In the genomic region with DNA sequence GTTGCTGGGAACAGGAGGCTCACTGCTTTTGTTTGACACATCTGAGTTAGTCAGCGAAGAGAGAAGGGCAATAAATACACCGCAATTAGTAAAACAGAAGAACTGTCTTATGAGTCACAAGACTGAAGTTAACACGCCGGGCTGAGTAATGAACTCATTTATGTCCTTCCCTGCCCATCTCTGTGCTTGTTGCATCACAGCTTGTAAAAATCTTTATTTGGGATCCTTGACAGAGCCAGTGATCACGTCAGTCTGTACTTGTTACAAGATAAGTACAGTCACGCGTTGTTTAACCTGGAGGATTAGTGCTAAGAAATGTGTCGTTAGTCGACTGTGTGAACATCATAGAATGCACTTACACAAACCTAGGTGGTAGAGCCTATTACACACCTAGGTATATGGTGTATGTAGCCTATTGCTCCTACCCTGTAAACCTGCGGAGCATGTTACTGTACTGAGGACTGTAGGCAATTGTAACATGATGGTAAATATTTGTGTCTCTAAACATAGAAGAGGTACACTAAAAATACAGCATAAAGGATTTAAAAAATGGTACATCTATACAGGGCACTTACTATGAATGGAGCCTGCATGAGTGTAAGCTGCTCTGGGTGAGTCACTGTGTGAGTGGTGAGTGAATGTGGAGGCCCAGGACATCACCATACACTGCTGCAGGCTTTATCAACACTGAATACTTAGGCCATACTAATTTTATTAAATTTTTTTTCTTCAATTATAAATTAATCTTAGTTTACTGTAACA, we compare ENCODE assay signal across 1 cellular context.
TF ChIP-seq lines count a peak whose summit lies in the region.

No MANE protein-coding gene starts in this region.

TF ChIP-seq in HEK293, 187 proteins besides CTCF, POLR2A, EP300 and RAD21 (continued from another document and continues in another):
- TF ChIP-seq, protein P1, sequence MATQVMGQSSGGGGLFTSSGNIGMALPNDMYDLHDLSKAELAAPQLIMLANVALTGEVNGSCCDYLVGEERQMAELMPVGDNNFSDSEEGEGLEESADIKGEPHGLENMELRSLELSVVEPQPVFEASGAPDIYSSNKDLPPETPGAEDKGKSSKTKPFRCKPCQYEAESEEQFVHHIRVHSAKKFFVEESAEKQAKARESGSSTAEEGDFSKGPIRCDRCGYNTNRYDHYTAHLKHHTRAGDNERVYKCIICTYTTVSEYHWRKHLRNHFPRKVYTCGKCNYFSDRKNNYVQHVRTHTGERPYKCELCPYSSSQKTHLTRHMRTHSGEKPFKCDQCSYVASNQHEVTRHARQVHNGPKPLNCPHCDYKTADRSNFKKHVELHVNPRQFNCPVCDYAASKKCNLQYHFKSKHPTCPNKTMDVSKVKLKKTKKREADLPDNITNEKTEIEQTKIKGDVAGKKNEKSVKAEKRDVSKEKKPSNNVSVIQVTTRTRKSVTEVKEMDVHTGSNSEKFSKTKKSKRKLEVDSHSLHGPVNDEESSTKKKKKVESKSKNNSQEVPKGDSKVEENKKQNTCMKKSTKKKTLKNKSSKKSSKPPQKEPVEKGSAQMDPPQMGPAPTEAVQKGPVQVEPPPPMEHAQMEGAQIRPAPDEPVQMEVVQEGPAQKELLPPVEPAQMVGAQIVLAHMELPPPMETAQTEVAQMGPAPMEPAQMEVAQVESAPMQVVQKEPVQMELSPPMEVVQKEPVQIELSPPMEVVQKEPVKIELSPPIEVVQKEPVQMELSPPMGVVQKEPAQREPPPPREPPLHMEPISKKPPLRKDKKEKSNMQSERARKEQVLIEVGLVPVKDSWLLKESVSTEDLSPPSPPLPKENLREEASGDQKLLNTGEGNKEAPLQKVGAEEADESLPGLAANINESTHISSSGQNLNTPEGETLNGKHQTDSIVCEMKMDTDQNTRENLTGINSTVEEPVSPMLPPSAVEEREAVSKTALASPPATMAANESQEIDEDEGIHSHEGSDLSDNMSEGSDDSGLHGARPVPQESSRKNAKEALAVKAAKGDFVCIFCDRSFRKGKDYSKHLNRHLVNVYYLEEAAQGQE (tag by site-specific recombination; IDR thresholded peaks at IDR 0.05): no peak
- TF ChIP-seq ZNF521 (tag by site-specific recombination; IDR thresholded peaks at IDR 0.05) (no peak), ZNF514 (tag by site-specific recombination; IDR thresholded peaks at IDR 0.05) (no peak), ZSCAN30 (tag by site-specific recombination; IDR thresholded peaks at IDR 0.05) (peak; percentile 74; the same call in 1 of the 2 replicates), BCL11B (tag by site-specific recombination; IDR thresholded peaks at IDR 0.05; ENCODE audit: low read depth) (peak; percentile 85), SALL2 (tag by site-specific recombination; IDR thresholded peaks at IDR 0.05; ENCODE audit: borderline replicate concordance) (no peak), ZNF350 (tag by site-specific recombination; IDR thresholded peaks at IDR 0.05) (no peak), ZNF560 (tag by site-specific recombination; IDR thresholded peaks at IDR 0.05; ENCODE audit: borderline replicate concordance) (no peak), ZNF169 (tag by site-specific recombination; IDR thresholded peaks at IDR 0.05) (no peak), ZNF433 (tag by site-specific recombination; IDR thresholded peaks at IDR 0.05; ENCODE audit: low read depth) (no peak), ZFHX2 (tag by site-specific recombination; conservative IDR thresholded peaks at IDR 0.05) (no peak), ZNF549 (tag by site-specific recombination; IDR thresholded peaks at IDR 0.05) (no peak), ZFP69B (tag by site-specific recombination; IDR thresholded peaks at IDR 0.05) (peak; percentile 85), WT1 (tag by site-specific recombination; IDR thresholded peaks at IDR 0.05) (peak; percentile 91), HOXC10 (CRISPR knock-in tag; IDR thresholded peaks at IDR 0.05) (no peak), SP2 (tag by site-specific recombination; IDR thresholded peaks at IDR 0.05) (no peak; the same call in 1 of the 2 replicates), ZNF473 (tag by site-specific recombination; IDR thresholded peaks at IDR 0.05) (no peak), ZNF544 (tag by site-specific recombination; IDR thresholded peaks at IDR 0.05) (no peak), ZNF341 (tag by site-specific recombination; IDR thresholded peaks at IDR 0.05; ENCODE audit: low read depth) (no peak), ZNF354C (tag by site-specific recombination; IDR thresholded peaks at IDR 0.05; ENCODE audit: borderline replicate concordance, low read depth) (0 out of 2 replicates have a peak, but pooled peaks have one; percentile 64), TCF7L2 (IDR thresholded peaks at IDR 0.05; ENCODE audit: borderline replicate concordance, low read depth, low read length) (no peak), ZNF175 (tag by site-specific recombination; IDR thresholded peaks at IDR 0.05) (no peak), ZNF221 (tag by site-specific recombination; IDR thresholded peaks at IDR 0.05; ENCODE audit: borderline replicate concordance) (no peak), SCRT2 (tag by site-specific recombination; IDR thresholded peaks at IDR 0.05) (peak; percentile 97), OSR2 (tag by site-specific recombination; IDR thresholded peaks at IDR 0.05) (peak; percentile 95), ZNF623 (tag by site-specific recombination; IDR thresholded peaks at IDR 0.05) (no peak), ZBTB48 (tag by site-specific recombination; IDR thresholded peaks at IDR 0.05) (no peak), ZBTB20 (tag by site-specific recombination; IDR thresholded peaks at IDR 0.05) (no peak), GLIS2 (tag by site-specific recombination; IDR thresholded peaks at IDR 0.05) (no peak), ZNF155 (tag by site-specific recombination; IDR thresholded peaks at IDR 0.05) (0 out of 2 replicates have a peak, but pooled peaks have one; percentile 30), SP7 (tag by site-specific recombination; IDR thresholded peaks at IDR 0.05) (peak; percentile 99), HOXD13 (CRISPR knock-in tag; IDR thresholded peaks at IDR 0.05; ENCODE audit: borderline replicate concordance) (peak; percentile 76; the same call in 1 of the 2 replicates)
- TF ChIP-seq, protein P2, sequence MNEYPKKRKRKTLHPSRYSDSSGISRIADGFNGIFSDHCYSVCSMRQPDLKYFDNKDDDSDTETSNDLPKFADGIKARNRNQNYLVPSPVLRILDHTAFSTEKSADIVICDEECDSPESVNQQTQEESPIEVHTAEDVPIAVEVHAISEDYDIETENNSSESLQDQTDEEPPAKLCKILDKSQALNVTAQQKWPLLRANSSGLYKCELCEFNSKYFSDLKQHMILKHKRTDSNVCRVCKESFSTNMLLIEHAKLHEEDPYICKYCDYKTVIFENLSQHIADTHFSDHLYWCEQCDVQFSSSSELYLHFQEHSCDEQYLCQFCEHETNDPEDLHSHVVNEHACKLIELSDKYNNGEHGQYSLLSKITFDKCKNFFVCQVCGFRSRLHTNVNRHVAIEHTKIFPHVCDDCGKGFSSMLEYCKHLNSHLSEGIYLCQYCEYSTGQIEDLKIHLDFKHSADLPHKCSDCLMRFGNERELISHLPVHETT (tag by site-specific recombination; IDR thresholded peaks at IDR 0.05): peak; percentile 99
- TF ChIP-seq, protein P3, sequence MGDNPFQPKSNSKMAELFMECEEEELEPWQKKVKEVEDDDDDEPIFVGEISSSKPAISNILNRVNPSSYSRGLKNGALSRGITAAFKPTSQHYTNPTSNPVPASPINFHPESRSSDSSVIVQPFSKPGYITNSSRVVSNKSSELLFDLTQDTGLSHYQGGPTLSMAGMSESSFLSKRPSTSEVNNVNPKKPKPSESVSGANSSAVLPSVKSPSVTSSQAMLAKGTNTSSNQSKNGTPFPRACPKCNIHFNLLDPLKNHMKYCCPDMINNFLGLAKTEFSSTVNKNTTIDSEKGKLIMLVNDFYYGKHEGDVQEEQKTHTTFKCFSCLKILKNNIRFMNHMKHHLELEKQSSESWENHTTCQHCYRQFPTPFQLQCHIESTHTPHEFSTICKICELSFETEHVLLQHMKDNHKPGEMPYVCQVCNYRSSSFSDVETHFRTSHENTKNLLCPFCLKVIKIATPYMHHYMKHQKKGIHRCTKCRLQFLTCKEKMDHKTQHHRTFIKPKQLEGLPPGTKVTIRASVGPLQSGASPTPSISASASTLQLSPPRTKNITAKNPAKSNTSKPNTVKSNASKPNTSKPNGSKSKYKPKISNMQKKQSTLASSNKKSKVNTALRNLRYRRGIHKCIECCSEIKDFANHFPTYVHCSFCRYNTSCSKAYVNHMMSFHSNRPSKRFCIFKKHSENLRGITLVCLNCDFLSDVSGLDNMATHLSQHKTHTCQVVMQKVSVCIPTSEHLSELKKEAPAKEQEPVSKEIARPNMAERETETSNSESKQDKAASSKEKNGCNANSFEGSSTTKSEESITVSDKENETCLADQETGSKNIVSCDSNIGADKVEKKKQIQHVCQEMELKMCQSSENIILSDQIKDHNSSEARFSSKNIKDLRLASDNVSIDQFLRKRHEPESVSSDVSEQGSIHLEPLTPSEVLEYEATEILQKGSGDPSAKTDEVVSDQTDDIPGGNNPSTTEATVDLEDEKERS (tag by site-specific recombination; IDR thresholded peaks at IDR 0.05): peak; percentile 48; the same call in 1 of the 2 replicates
- TF ChIP-seq, protein P4, sequence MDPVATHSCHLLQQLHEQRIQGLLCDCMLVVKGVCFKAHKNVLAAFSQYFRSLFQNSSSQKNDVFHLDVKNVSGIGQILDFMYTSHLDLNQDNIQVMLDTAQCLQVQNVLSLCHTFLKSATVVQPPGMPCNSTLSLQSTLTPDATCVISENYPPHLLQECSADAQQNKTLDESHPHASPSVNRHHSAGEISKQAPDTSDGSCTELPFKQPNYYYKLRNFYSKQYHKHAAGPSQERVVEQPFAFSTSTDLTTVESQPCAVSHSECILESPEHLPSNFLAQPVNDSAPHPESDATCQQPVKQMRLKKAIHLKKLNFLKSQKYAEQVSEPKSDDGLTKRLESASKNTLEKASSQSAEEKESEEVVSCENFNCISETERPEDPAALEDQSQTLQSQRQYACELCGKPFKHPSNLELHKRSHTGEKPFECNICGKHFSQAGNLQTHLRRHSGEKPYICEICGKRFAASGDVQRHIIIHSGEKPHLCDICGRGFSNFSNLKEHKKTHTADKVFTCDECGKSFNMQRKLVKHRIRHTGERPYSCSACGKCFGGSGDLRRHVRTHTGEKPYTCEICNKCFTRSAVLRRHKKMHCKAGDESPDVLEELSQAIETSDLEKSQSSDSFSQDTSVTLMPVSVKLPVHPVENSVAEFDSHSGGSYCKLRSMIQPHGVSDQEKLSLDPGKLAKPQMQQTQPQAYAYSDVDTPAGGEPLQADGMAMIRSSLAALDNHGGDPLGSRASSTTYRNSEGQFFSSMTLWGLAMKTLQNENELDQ (tag by site-specific recombination; IDR thresholded peaks at IDR 0.05; ENCODE audit: low read depth): no peak
- TF ChIP-seq, protein P5, sequence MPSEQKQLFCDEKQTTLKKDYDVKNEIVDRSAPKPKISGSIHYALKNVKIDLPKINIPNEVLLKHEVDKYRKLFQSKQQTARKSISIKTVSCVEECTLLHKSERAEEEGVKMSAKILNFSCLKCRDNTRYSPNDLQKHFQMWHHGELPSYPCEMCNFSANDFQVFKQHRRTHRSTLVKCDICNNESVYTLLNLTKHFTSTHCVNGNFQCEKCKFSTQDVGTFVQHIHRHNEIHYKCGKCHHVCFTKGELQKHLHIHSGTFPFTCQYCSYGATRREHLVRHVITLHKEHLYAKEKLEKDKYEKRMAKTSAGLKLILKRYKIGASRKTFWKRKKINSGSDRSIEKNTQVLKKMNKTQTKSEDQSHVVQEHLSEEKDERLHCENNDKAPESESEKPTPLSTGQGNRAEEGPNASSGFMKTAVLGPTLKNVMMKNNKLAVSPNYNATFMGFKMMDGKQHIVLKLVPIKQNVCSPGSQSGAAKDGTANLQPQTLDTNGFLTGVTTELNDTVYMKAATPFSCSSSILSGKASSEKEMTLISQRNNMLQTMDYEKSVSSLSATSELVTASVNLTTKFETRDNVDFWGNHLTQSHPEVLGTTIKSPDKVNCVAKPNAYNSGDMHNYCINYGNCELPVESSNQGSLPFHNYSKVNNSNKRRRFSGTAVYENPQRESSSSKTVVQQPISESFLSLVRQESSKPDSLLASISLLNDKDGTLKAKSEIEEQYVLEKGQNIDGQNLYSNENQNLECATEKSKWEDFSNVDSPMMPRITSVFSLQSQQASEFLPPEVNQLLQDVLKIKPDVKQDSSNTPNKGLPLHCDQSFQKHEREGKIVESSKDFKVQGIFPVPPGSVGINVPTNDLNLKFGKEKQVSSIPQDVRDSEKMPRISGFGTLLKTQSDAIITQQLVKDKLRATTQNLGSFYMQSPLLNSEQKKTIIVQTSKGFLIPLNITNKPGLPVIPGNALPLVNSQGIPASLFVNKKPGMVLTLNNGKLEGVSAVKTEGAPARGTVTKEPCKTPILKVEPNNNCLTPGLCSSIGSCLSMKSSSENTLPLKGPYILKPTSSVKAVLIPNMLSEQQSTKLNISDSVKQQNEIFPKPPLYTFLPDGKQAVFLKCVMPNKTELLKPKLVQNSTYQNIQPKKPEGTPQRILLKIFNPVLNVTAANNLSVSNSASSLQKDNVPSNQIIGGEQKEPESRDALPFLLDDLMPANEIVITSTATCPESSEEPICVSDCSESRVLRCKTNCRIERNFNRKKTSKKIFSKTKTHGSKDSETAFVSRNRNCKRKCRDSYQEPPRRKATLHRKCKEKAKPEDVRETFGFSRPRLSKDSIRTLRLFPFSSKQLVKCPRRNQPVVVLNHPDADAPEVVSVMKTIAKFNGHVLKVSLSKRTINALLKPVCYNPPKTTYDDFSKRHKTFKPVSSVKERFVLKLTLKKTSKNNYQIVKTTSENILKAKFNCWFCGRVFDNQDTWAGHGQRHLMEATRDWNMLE (tag by site-specific recombination; conservative IDR thresholded peaks at IDR 0.05; ENCODE audit: low read depth): peak; percentile 63
- TF ChIP-seq, protein P6, sequence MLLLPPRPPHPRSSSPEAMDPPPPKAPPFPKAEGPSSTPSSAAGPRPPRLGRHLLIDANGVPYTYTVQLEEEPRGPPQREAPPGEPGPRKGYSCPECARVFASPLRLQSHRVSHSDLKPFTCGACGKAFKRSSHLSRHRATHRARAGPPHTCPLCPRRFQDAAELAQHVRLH (tag by site-specific recombination; IDR thresholded peaks at IDR 0.05): peak; percentile 84
- TF ChIP-seq, protein P7, sequence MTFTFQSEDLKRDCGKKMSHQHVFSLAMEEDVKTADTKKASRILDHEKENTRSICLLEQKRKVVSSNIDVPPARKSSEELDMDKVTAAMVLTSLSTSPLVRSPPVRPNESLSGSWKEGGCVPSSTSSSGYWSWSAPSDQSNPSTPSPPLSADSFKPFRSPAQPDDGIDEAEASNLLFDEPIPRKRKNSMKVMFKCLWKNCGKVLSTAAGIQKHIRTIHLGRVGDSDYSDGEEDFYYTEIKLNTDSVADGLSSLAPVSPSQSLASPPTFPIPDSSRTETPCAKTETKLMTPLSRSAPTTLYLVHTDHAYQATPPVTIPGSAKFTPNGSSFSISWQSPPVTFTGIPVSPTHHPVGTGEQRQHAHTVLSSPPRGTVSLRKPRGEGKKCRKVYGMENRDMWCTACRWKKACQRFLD (tag by site-specific recombination; IDR thresholded peaks at IDR 0.05): no peak
- TF ChIP-seq, protein P8, sequence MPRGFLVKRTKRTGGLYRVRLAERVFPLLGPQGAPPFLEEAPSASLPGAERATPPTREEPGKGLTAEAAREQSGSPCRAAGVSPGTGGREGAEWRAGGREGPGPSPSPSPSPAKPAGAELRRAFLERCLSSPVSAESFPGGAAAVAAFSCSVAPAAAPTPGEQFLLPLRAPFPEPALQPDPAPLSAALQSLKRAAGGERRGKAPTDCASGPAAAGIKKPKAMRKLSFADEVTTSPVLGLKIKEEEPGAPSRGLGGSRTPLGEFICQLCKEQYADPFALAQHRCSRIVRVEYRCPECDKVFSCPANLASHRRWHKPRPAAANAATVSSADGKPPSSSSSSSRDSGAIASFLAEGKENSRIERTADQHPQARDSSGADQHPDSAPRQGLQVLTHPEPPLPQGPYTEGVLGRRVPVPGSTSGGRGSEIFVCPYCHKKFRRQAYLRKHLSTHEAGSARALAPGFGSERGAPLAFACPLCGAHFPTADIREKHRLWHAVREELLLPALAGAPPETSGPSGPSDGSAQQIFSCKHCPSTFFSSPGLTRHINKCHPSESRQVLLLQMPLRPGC (tag by site-specific recombination; IDR thresholded peaks at IDR 0.05): peak; percentile 100
